Comparison of ENCODE assay signal across 21 cellular contexts in genomic region chr20:57762531-57763234, GRCh38.
"Had no signal": no experiment of that assay in that cellular context is flagged by ENCODE, and none has a peak within 500 bp of the region (broad histone marks: within the 10 kb centered on the region; RNA-seq: fewer than 3 reads in every experiment).

No MANE protein-coding gene starts in this region.

- ATAC-seq: activated CD4-positive, alpha-beta T cell treated with anti-CD3 and anti-CD28 coated beads for 36 hours; activated naive CD8-positive, alpha-beta T cell treated with anti-CD3 and anti-CD28 coated beads, Interleukin-2, amount 50 U/mL, for 24 hours; activated T-cell treated with anti-CD3 and anti-CD28 coated beads, Interleukin-2, amount 50 U/mL, for 72 hours; foreskin keratinocyte; left lobe of liver; naive thymus-derived CD4-positive, alpha-beta T cell; stimulated activated naive CD8-positive, alpha-beta T cell treated with anti-CD3 and anti-CD28 coated beads, Interleukin-15, Interleukin-2, amounts not matched to agents 100 U/mL and 50 U/mL, for 24 hours; upper lobe of right lung had no signal

- H3K27ac ChIP-seq: foreskin keratinocyte, thyroid gland, upper lobe of right lung had no signal

- H3K4me3 ChIP-seq: lung, thyroid gland, upper lobe of right lung had no signal

- H3K4me1 Mint-ChIP-seq: activated B cell treated with CpG ODN at 0.5 μM for 24 hours; activated CD4-positive, alpha-beta T cell treated with anti-CD3 and anti-CD28 coated beads for 36 hours; activated naive CD8-positive, alpha-beta T cell treated with anti-CD3 and anti-CD28 coated beads, Interleukin-2, amount 50 U/mL, for 24 hours; naive thymus-derived CD4-positive, alpha-beta T cell; neural crest cell had no signal

- DNase-seq: activated B cell treated with CpG ODN at 0.5 μM for 24 hours; activated CD4-positive, alpha-beta T cell treated with anti-CD3 and anti-CD28 coated beads for 36 hours; activated CD4-positive, alpha-beta T cell treated with anti-CD3 and anti-CD28 coated beads, Interleukin-2, amount 50 U/mL, for 48 hours; activated gamma-delta T cell; activated naive CD4-positive, alpha-beta T cell treated with anti-CD3 and anti-CD28 coated beads, Interleukin-2, amount 50 U/mL, for 16 hours; activated naive CD8-positive, alpha-beta T cell treated with anti-CD3 and anti-CD28 coated beads, Interleukin-2, amount 50 U/mL, for 24 hours; activated T-cell treated with anti-CD3 and anti-CD28 coated beads, Interleukin-2, amount 50 U/mL, for 72 hours; effector CD8-positive, alpha-beta T cell; foreskin keratinocyte; kidney; naive thymus-derived CD4-positive, alpha-beta T cell; retina; stimulated activated CD4-positive, alpha-beta T cell treated with anti-CD3 and anti-CD28 coated beads, Interleukin-4, amount 100 ng/mL, for 24 hours; stimulated activated naive CD8-positive, alpha-beta T cell treated with anti-CD3 and anti-CD28 coated beads, Interleukin-15, Interleukin-2, amounts not matched to agents 100 U/mL and 50 U/mL, for 24 hours; T1000; thyroid gland; upper lobe of right lung had no signal

- H3K27me3 ChIP-seq: thyroid gland, upper lobe of right lung had no signal

- H3K27ac Mint-ChIP-seq: activated B cell treated with CpG ODN at 0.5 μM for 24 hours; activated CD4-positive, alpha-beta T cell treated with anti-CD3 and anti-CD28 coated beads for 36 hours; activated naive CD8-positive, alpha-beta T cell treated with anti-CD3 and anti-CD28 coated beads, Interleukin-2, amount 50 U/mL, for 24 hours; activated T-cell treated with anti-CD3 and anti-CD28 coated beads, Interleukin-2, amount 50 U/mL, for 72 hours; dendritic cell treated with granulocyte-macrophage colony-stimulating factor and Interleukin-4, amounts not matched to agents 40 ng/mL and 50 ng/mL, for 4 days; naive thymus-derived CD4-positive, alpha-beta T cell had no signal

- H3K4me1 ChIP-seq: foreskin keratinocyte, thyroid gland, upper lobe of right lung had no signal

- FAIRE-seq: kidney had no signal

- H3K9me3 ChIP-seq: thyroid gland, upper lobe of right lung had no signal

- H3K4me3 Mint-ChIP-seq: activated B cell treated with CpG ODN at 0.5 μM for 24 hours; activated CD4-positive, alpha-beta T cell treated with anti-CD3 and anti-CD28 coated beads for 36 hours; activated naive CD8-positive, alpha-beta T cell treated with anti-CD3 and anti-CD28 coated beads, Interleukin-2, amount 50 U/mL, for 24 hours; activated T-cell treated with anti-CD3 and anti-CD28 coated beads, Interleukin-2, amount 50 U/mL, for 72 hours; dendritic cell treated with granulocyte-macrophage colony-stimulating factor and Interleukin-4, amounts not matched to agents 40 ng/mL and 50 ng/mL, for 4 days; naive thymus-derived CD4-positive, alpha-beta T cell; neural crest cell had no signal

- H3K36me3 ChIP-seq: thyroid gland, upper lobe of right lung had no signal

- H3K9me3 Mint-ChIP-seq: activated B cell treated with CpG ODN at 0.5 μM for 24 hours; dendritic cell treated with granulocyte-macrophage colony-stimulating factor and Interleukin-4, amounts not matched to agents 40 ng/mL and 50 ng/mL, for 4 days had no signal
